Comparison of ENCODE assay signal across 14 cellular contexts in genomic region chr1:234405676-234406075, GRCh38.
"Had no signal": no experiment of that assay in that cellular context is flagged by ENCODE, and none has a peak within 500 bp of the region (broad histone marks: within the 10 kb centered on the region; RNA-seq: fewer than 3 reads in every experiment).

No MANE protein-coding gene starts in this region.

- H3K4me3 Mint-ChIP-seq: central memory CD8-positive, alpha-beta T cell; stimulated activated naive CD8-positive, alpha-beta T cell treated with anti-CD3 and anti-CD28 coated beads, Interleukin-15, amount 100 ng/mL, for 72 hours; T-helper 1 cell treated with Interleukin-12 subunit alpha and Interleukin-12 subunit beta and Interleukin-4 antibody, amounts not matched to agents 30 μg/mL and 1 μg/mL, for 36 hours had no signal

- H3K9me3 Mint-ChIP-seq: central memory CD8-positive, alpha-beta T cell; stimulated activated naive CD8-positive, alpha-beta T cell treated with anti-CD3 and anti-CD28 coated beads, Interleukin-15, amount 100 ng/mL, for 72 hours; T-helper 1 cell treated with Interleukin-12 subunit alpha and Interleukin-12 subunit beta and Interleukin-4 antibody, amounts not matched to agents 30 μg/mL and 1 μg/mL, for 36 hours had no signal

- DNase-seq: activated CD4-positive, alpha-beta T cell treated with anti-CD3 and anti-CD28 coated beads, Interleukin-2, amount 50 U/mL, for 4 hours; activated CD8-positive, alpha-beta memory T cell treated with anti-CD3 and anti-CD28 coated beads, Interleukin-2, amount 50 U/mL, for 48 hours; effector memory CD4-positive, alpha-beta T cell; foreskin melanocyte; kidney; lower lobe of right lung; mesendoderm; mucosa of descending colon; occipital lobe; right lobe of liver; stimulated activated CD4-positive, alpha-beta T cell treated with anti-CD3 and anti-CD28 coated beads, Interleukin-1b, Interleukin-23, amount 100 ng/mL, for 48 hours; stimulated activated naive CD8-positive, alpha-beta T cell treated with anti-CD3 and anti-CD28 coated beads, Interleukin-15, amount 100 ng/mL, for 72 hours had no signal

- H3K27me3 Mint-ChIP-seq: central memory CD8-positive, alpha-beta T cell; stimulated activated naive CD8-positive, alpha-beta T cell treated with anti-CD3 and anti-CD28 coated beads, Interleukin-15, amount 100 ng/mL, for 72 hours had no signal

- ATAC-seq: mucosa of descending colon; right lobe of liver; stimulated activated naive CD8-positive, alpha-beta T cell treated with anti-CD3 and anti-CD28 coated beads, Interleukin-15, amount 100 ng/mL, for 72 hours had no signal
